Comparison of ENCODE assay signal across 16 cellular contexts in genomic region chr15:98855815-98856539, GRCh38.
A peak's percentile ranks its signal among the peaks of the same experiment; 100 is the strongest.
DNase-seq lines count a peak whose midpoint lies in the region; ATAC-seq and TF ChIP-seq lines count a peak whose summit lies in the region.
"Had no signal": no experiment of that assay in that cellular context is flagged by ENCODE, and none has a peak within 500 bp of the region (broad histone marks: within the 10 kb centered on the region; RNA-seq: fewer than 3 reads in every experiment).

No MANE protein-coding gene starts in this region.

- H3K9me3 ChIP-seq in HEK293 (ENCODE audit: control insufficient read depth, insufficient read depth, low read depth, low read length) (no peaks in the 10 kb centered on the region), muscle layer of duodenum (ENCODE audit: control insufficient read depth in 1 of 2, low read length in 2 of 2) (no peaks in the 10 kb centered on the region), thyroid gland (no peaks in the 10 kb centered on the region)
- H3K9me3 ChIP-seq: heart right ventricle had no signal

- ATAC-seq in HG02678 (IDR thresholded peaks at IDR 0.05; ENCODE audit: unreplicated experiment) = no peak
- no peak for ATAC-seq in activated naive CD8-positive, alpha-beta T cell treated with anti-CD3 and anti-CD28 coated beads, Interleukin-2, amount 50 U/mL, for 24 hours
- ATAC-seq: heart right ventricle; K562; natural killer cell treated with Interleukin-12 subunit alpha and Interleukin-12 subunit beta and Interleukin-15 and Interleukin-18, amount 100 ng/mL, for 72 hours had no signal

- H3K9me3 Mint-ChIP-seq in activated naive CD8-positive, alpha-beta T cell treated with anti-CD3 and anti-CD28 coated beads, Interleukin-2, amount 50 U/mL, for 24 hours = no peaks in the 10 kb centered on the region
- no peaks in the 10 kb centered on the region for H3K9me3 Mint-ChIP-seq in activated T-cell treated with anti-CD3 and anti-CD28 coated beads, Interleukin-2, amount 50 U/mL, for 24 hours
- H3K9me3 Mint-ChIP-seq: activated CD4-positive, alpha-beta memory T cell treated with anti-CD3 and anti-CD28 coated beads for 36 hours; natural killer cell treated with Interleukin-12 subunit alpha and Interleukin-12 subunit beta and Interleukin-15 and Interleukin-18, amount 100 ng/mL, for 72 hours had no signal

- H3K4me1 ChIP-seq in HEK293 (ENCODE audit: control insufficient read depth, insufficient read depth, low read length) (peaks cover 52% of the 10 kb centered on the region), muscle layer of duodenum (ENCODE audit: control insufficient read depth in 1 of 2, insufficient read depth in 2 of 2, low read length in 2 of 2) (peaks cover 14 to 47% of the 10 kb centered on the region in 2 donors), thyroid gland (peaks cover 62 to 82% of the 10 kb centered on the region in 2 donors)

- 63 to 65% methylated on average over 9 to 10 of the region's 10 CpGs for whole genome bisulfite sequencing in thyroid gland, 2 donors

- H3K27me3 ChIP-seq in muscle layer of duodenum (ENCODE audit: low read depth, low read length) (no peaks in the 10 kb centered on the region), thyroid gland (no peaks in the 10 kb centered on the region)
- H3K27me3 ChIP-seq: heart right ventricle had no signal

- no peak overlapping the region for H3K4me3 Mint-ChIP-seq in activated naive CD8-positive, alpha-beta T cell treated with anti-CD3 and anti-CD28 coated beads, Interleukin-2, amount 50 U/mL, for 24 hours
- no peak overlapping the region for H3K4me3 Mint-ChIP-seq in activated T-cell treated with anti-CD3 and anti-CD28 coated beads, Interleukin-2, amount 50 U/mL, for 24 hours
- H3K4me3 Mint-ChIP-seq: activated CD4-positive, alpha-beta memory T cell treated with anti-CD3 and anti-CD28 coated beads for 36 hours; natural killer cell treated with Interleukin-12 subunit alpha and Interleukin-12 subunit beta and Interleukin-15 and Interleukin-18, amount 100 ng/mL, for 72 hours had no signal

- no peak overlapping the region for H3K27ac ChIP-seq in HEK293 (ENCODE audit: extremely low read depth, low read depth, low read length)
- peak overlapping the region; percentile 44 for H3K27ac ChIP-seq in cingulate gyrus (ENCODE audit: low read depth, low read length)
- H3K27ac ChIP-seq in muscle layer of duodenum (ENCODE audit: low read length) = peak overlapping the region; percentile 91
- H3K27ac ChIP-seq in thyroid gland = peak overlapping the region; percentile 51 to 97 (median 80)

- no peaks in the 10 kb centered on the region for H3K27me3 Mint-ChIP-seq in activated naive CD8-positive, alpha-beta T cell treated with anti-CD3 and anti-CD28 coated beads, Interleukin-2, amount 50 U/mL, for 24 hours
- H3K27me3 Mint-ChIP-seq in activated T-cell treated with anti-CD3 and anti-CD28 coated beads, Interleukin-2, amount 50 U/mL, for 24 hours = no peaks in the 10 kb centered on the region
- H3K27me3 Mint-ChIP-seq: activated CD4-positive, alpha-beta memory T cell treated with anti-CD3 and anti-CD28 coated beads for 36 hours; natural killer cell treated with Interleukin-12 subunit alpha and Interleukin-12 subunit beta and Interleukin-15 and Interleukin-18, amount 100 ng/mL, for 72 hours had no signal

- intact Hi-C loops in thyroid gland (cut with DNase I) = no loop called here

- no peaks in the 10 kb centered on the region for H3K36me3 ChIP-seq in HEK293 (ENCODE audit: control insufficient read depth in 2 of 2, insufficient read depth in 1 of 2, low read length in 2 of 2)
- H3K36me3 ChIP-seq in muscle layer of duodenum (ENCODE audit: control insufficient read depth in 1 of 2, insufficient read depth in 2 of 2, low read length in 2 of 2) = no peaks in the 10 kb centered on the region
- no peaks in the 10 kb centered on the region for H3K36me3 ChIP-seq in thyroid gland
- H3K36me3 ChIP-seq: heart right ventricle had no signal

- H3K27ac Mint-ChIP-seq in activated naive CD8-positive, alpha-beta T cell treated with anti-CD3 and anti-CD28 coated beads, Interleukin-2, amount 50 U/mL, for 24 hours = no peak overlapping the region
- no peak overlapping the region for H3K27ac Mint-ChIP-seq in activated T-cell treated with anti-CD3 and anti-CD28 coated beads, Interleukin-2, amount 50 U/mL, for 24 hours
- H3K27ac Mint-ChIP-seq: activated CD4-positive, alpha-beta memory T cell treated with anti-CD3 and anti-CD28 coated beads for 36 hours had no signal

- POLR2A ChIA-PET in HEK293 (lab: Yijun Ruan, JAX) = interaction anchor here (0.6 to 0.7 kb wide), 2 partner anchors 12 to 18 kb away, joined by 3 to 5 read pairs; no protein-coding TSS in a partner anchor

- TF ChIP-seq CTCF in HEK293 (tag by site-specific recombination; IDR thresholded peaks at IDR 0.05) (no peak), thyroid gland (IDR thresholded peaks at IDR 0.05) (no peak)

- H3K4me3 ChIP-seq in HEK293 (ENCODE audit: low read depth, low read length) = no peak overlapping the region
- H3K4me3 ChIP-seq in muscle layer of duodenum (ENCODE audit: low read depth in 1 of 2, low read length in 2 of 2) = no peak overlapping the region
- H3K4me3 ChIP-seq in thyroid gland (replicated peaks in 1 of 3) = no peak overlapping the region
- H3K4me3 ChIP-seq: heart right ventricle, K562 had no signal

- no peaks in the 10 kb centered on the region for H3K36me3 Mint-ChIP-seq in activated naive CD8-positive, alpha-beta T cell treated with anti-CD3 and anti-CD28 coated beads, Interleukin-2, amount 50 U/mL, for 24 hours (ENCODE audit: low read depth)
- H3K36me3 Mint-ChIP-seq in activated T-cell treated with anti-CD3 and anti-CD28 coated beads, Interleukin-2, amount 50 U/mL, for 24 hours (ENCODE audit: low read depth) = peaks cover 6% of the 10 kb centered on the region
- H3K36me3 Mint-ChIP-seq: activated CD4-positive, alpha-beta memory T cell treated with anti-CD3 and anti-CD28 coated beads for 36 hours; natural killer cell treated with Interleukin-12 subunit alpha and Interleukin-12 subunit beta and Interleukin-15 and Interleukin-18, amount 100 ng/mL, for 72 hours had no signal

- no peak for TF ChIP-seq POLR2A in thyroid gland (IDR thresholded peaks at IDR 0.05)

- peak in 1 of 2 donors; percentile 47 for DNase-seq in thyroid gland
- no peak for DNase-seq in cortex of kidney (lab: John Stamatoyannopoulos, UW)
- no peak for DNase-seq in activated naive CD8-positive, alpha-beta T cell treated with anti-CD3 and anti-CD28 coated beads, Interleukin-2, amount 50 U/mL, for 24 hours
- no peak for DNase-seq in activated T-cell treated with anti-CD3 and anti-CD28 coated beads, Interleukin-2, amount 50 U/mL, for 24 hours
- DNase-seq: activated CD4-positive, alpha-beta memory T cell treated with anti-CD3 and anti-CD28 coated beads for 36 hours; activated effector memory CD4-positive, alpha-beta T cell treated with Interleukin-2 at 50 U/mL for 16 hours; heart right ventricle; NCI-H146; RPMI8226; T1000 had no signal

- H3K4me1 Mint-ChIP-seq in activated naive CD8-positive, alpha-beta T cell treated with anti-CD3 and anti-CD28 coated beads, Interleukin-2, amount 50 U/mL, for 24 hours = peaks cover 62% of the 10 kb centered on the region
- H3K4me1 Mint-ChIP-seq in activated T-cell treated with anti-CD3 and anti-CD28 coated beads, Interleukin-2, amount 50 U/mL, for 24 hours (ENCODE audit: low read depth) = peaks cover 73% of the 10 kb centered on the region

- CTCF ChIA-PET in HEK293 (lab: Yijun Ruan, JAX) = interaction anchor here (0.6 to 3.6 kb wide), 12 partner anchors 8 to 420 kb away, joined by 3 to 22 read pairs (median 5); no protein-coding TSS in a partner anchor

TF ChIP-seq in HEK293, 187 proteins besides CTCF, POLR2A, EP300 and RAD21:
- TF ChIP-seq SCRT2 (tag by site-specific recombination; IDR thresholded peaks at IDR 0.05) = 0 out of 2 replicates have a peak, but pooled peaks have one; percentile 8
- no peak for TF ChIP-seq ZNF791 (tag by site-specific recombination; IDR thresholded peaks at IDR 0.05)
